Comparison of ENCODE assay signal across 9 cellular contexts in genomic region chr10:80462277-80462985, GRCh38. TPM values are rescaled to one million over a fixed set of nuclear protein-coding genes. Genes with fewer than 3 reads are reported as not detected.
DNase-seq lines count a peak whose midpoint lies in the region; ATAC-seq, FAIRE-seq and TF ChIP-seq lines count a peak whose summit lies in the region.
"Had no signal": no experiment of that assay in that cellular context is flagged by ENCODE, and none has a peak within 500 bp of the region (broad histone marks: within the 10 kb centered on the region; RNA-seq: fewer than 3 reads in every experiment).

No MANE protein-coding gene starts in this region.

- H3K79me2 ChIP-seq in SK-N-SH (ENCODE audit: insufficient read depth) (peaks cover 100% of the 10 kb centered on the region), HepG2 (ENCODE audit: insufficient read depth, low read length) (peaks cover 100% of the 10 kb centered on the region)

- peak overlapping the region; percentile 87 for H3K27ac Mint-ChIP-seq in MCF 10A (ENCODE audit: low read depth, unreplicated experiment)

- no peak for TF ChIP-seq EP300 in SK-N-SH (IDR thresholded peaks at IDR 0.05; ENCODE audit: borderline replicate concordance in 1 of 2, low read depth in 1 of 2, low read length in 1 of 2)
- TF ChIP-seq EP300 in HepG2 (IDR thresholded peaks at IDR 0.05; ENCODE audit: low read depth in 2 of 2, low read length in 2 of 2) = no peak
- TF ChIP-seq EP300 in HepG2 (CRISPR knock-in tag; IDR thresholded peaks at IDR 0.05; ENCODE audit: borderline replicate concordance) = no peak

- H3K36me3 ChIP-seq in SK-N-SH (replicated peaks in 1 of 2; ENCODE audit: control insufficient read depth in 1 of 2, insufficient read depth in 2 of 2, low read length in 1 of 2) = no peaks in the 10 kb centered on the region
- peaks cover 3 to 6% of the 10 kb centered on the region in 2 experiments; a peak in 3 of 5 replicates for H3K36me3 ChIP-seq in HepG2 (replicated peaks in 1 of 2; ENCODE audit: control insufficient read depth in 1 of 2, insufficient read depth in 2 of 2, low read length in 2 of 2)
- H3K36me3 ChIP-seq in testis (ENCODE audit: low read depth, missing control alignments) = no peaks in the 10 kb centered on the region

- in situ Hi-C loops in HepG2 (cut with HindIII; ENCODE audit: extremely low pct_ligation_motif_present, low pct_unique_long_range_greater_than_20kb) = no loop called here

- H2AFZ ChIP-seq in SK-N-SH (ENCODE audit: low read depth) (no peak overlapping the region), HepG2 (ENCODE audit: low read length) (no peak overlapping the region)

- H3K4me1 ChIP-seq in SK-N-SH (ENCODE audit: control insufficient read depth in 1 of 2, insufficient read depth in 2 of 2, low read depth in 1 of 2, low read length in 1 of 2) = peaks cover 77 to 83% of the 10 kb centered on the region in 2 experiments
- H3K4me1 ChIP-seq in HepG2 (ENCODE audit: insufficient read depth, low read length) = peaks cover 100% of the 10 kb centered on the region
- peaks cover 90% of the 10 kb centered on the region for H3K4me1 ChIP-seq in testis

- H4K20me1 ChIP-seq in SK-N-SH (ENCODE audit: insufficient read depth) = peaks cover 99% of the 10 kb centered on the region
- peaks cover 38% of the 10 kb centered on the region for H4K20me1 ChIP-seq in HepG2 (ENCODE audit: insufficient read depth, low read length)

- CTCF ChIA-PET in SK-N-SH (lab: Yijun Ruan, JAX) = interaction anchor here (1.0 to 35.3 kb wide), 6 partner anchors 16 to 200 kb away, joined by 3 to 602 read pairs (median 4); no protein-coding TSS in a partner anchor
- CTCF ChIA-PET in MCF 10A (lab: Yijun Ruan, JAX) = interaction anchor here (0.5 to 33.7 kb wide), 6 partner anchors 8 to 199 kb away, joined by 3 to 923 read pairs (median 4); no protein-coding TSS in a partner anchor
- CTCF ChIA-PET in HepG2 (lab: Yijun Ruan, JAX; ENCODE audit: low intra/inter-chr PET ratio, low total read pairs) = no interaction called here

- intact Hi-C loops in MCF 10A (cut with micrococcal nuclease) (no loop called here), HepG2 (cut with micrococcal nuclease; ENCODE audit: unreplicated experiment) (no loop called here), testis (cut with DNase I; ENCODE audit: low total_unique reads) (no loop called here)

- WGBS in SK-N-SH (ENCODE audit: low lambda C conversion rate) = 70% methylated on average over 8 of the region's 8 CpGs
- 79% methylated on average over 8 of the region's 8 CpGs for WGBS in HepG2 (ENCODE audit: low lambda C conversion rate)
- 45 to 49% methylated on average over 8 of the region's 8 CpGs for WGBS in testis, 2 donors

- H3K9me3 ChIP-seq in SK-N-SH (no peaks in the 10 kb centered on the region), HepG2 (ENCODE audit: low read length) (no peaks in the 10 kb centered on the region), testis (no peaks in the 10 kb centered on the region)

- TF ChIP-seq POLR2A in HepG2 (IDR thresholded peaks at IDR 0.05; ENCODE audit: insufficient read depth in 1 of 2, low read depth in 2 of 2, low read length in 2 of 2) (no peak), testis (IDR thresholded peaks at IDR 0.05) (no peak)

- H3K27me3 ChIP-seq in SK-N-SH (ENCODE audit: insufficient read depth) = no peaks in the 10 kb centered on the region
- no peaks in the 10 kb centered on the region for H3K27me3 ChIP-seq in HepG2 (ENCODE audit: control insufficient read depth in 1 of 2, insufficient read depth in 2 of 2, low read length in 2 of 2)
- no peaks in the 10 kb centered on the region for H3K27me3 ChIP-seq in testis

- no peaks in the 10 kb centered on the region for H3K9me3 Mint-ChIP-seq in MCF 10A (ENCODE audit: unreplicated experiment)

- H3K4me1 Mint-ChIP-seq in MCF 10A (ENCODE audit: insufficient read depth, unreplicated experiment) = peaks cover 73% of the 10 kb centered on the region

- H3K4me2 ChIP-seq in SK-N-SH (peak overlapping the region; percentile 64), HepG2 (ENCODE audit: low read depth, low read length) (no peak overlapping the region)

- peaks cover 12% of the 10 kb centered on the region for H3K36me3 Mint-ChIP-seq in MCF 10A (ENCODE audit: insufficient read depth, unreplicated experiment)

- peak overlapping the region; percentile 57 for H3K4me3 Mint-ChIP-seq in MCF 10A (ENCODE audit: unreplicated experiment)

- H3K27ac ChIP-seq in SK-N-SH (ENCODE audit: low read depth in 2 of 2, low read length in 1 of 2) (peak overlapping the region; percentile 36 to 38), HepG2 (ENCODE audit: extremely low read length, insufficient read depth, low read length) (no peak overlapping the region), testis (peak overlapping the region; percentile 12 to 86)

- no peaks in the 10 kb centered on the region for H3K9me2 ChIP-seq in SK-N-SH

- no peak for DNase-seq in SK-N-SH
- peak; percentile 76 for DNase-seq in MCF 10A (ENCODE audit: unreplicated experiment)
- no peak for DNase-seq in HepG2 (ENCODE audit: low spot score)
- DNase-seq in testis = peak; percentile 60
- DNase-seq in NK-92 (lab: John Stamatoyannopoulos, UW; ENCODE audit: unreplicated experiment) = no peak
- DNase-seq in OCI-M1 (lab: John Stamatoyannopoulos, UW) = no peak
- DNase-seq in DMS79 treated with DMSO at 0.1 percent for 48 hours (lab: John Stamatoyannopoulos, UW) = no peak

- no peak for TF ChIP-seq CTCF in SK-N-SH (IDR thresholded peaks at IDR 0.05)
- TF ChIP-seq CTCF in MCF 10A (IDR thresholded peaks at IDR 0.05; ENCODE audit: unreplicated experiment) = no peak
- TF ChIP-seq CTCF in HepG2 (CRISPR knock-in tag; IDR thresholded peaks at IDR 0.05) = no peak
- TF ChIP-seq CTCF in testis (IDR thresholded peaks at IDR 0.05) = no peak

- H3K27me3 Mint-ChIP-seq in MCF 10A (ENCODE audit: insufficient read depth, unreplicated experiment) = no peaks in the 10 kb centered on the region

- FAIRE-seq in HepG2 (lab: Jason Lieb, UNC) = no peak
- FAIRE-seq: endometrium had no signal

- H3K9ac ChIP-seq in SK-N-SH = no peak overlapping the region
- H3K9ac ChIP-seq in HepG2 (ENCODE audit: insufficient read depth, low read depth, low read length) = no peak overlapping the region

- H3K4me3 ChIP-seq in SK-N-SH (ENCODE audit: low read depth in 2 of 2, low read length in 1 of 2) = no peak overlapping the region
- H3K4me3 ChIP-seq in HepG2 (replicated peaks in 1 of 3; ENCODE audit: insufficient read depth in 1 of 3, low read depth in 2 of 3, low read length in 3 of 3) = no peak overlapping the region
- no peak overlapping the region for H3K4me3 ChIP-seq in testis

- H3F3A ChIP-seq in SK-N-SH (replicated peaks; ENCODE audit: insufficient read depth) = peaks cover 8% of the 10 kb centered on the region

- BruUV-seq in MCF 10A (replicated peaks; lab: Mats Ljungman, UMichigan) = no TSS peak
- BruUV-seq in HepG2 (replicated peaks; lab: Mats Ljungman, UMichigan) = no TSS peak

- POLR2A ChIA-PET in SK-N-SH (lab: Yijun Ruan, JAX) = no interaction called here
- POLR2A ChIA-PET in MCF 10A (lab: Yijun Ruan, JAX) = interaction anchor here (0.8 to 12.8 kb wide), 7 partner anchors 7 to 48 kb away, joined by 3 to 225 read pairs (median 6); no protein-coding TSS in a partner anchor
- POLR2A ChIA-PET in HepG2 (lab: Yijun Ruan, JAX) = interaction anchor here (0.7 to 2.9 kb wide), 6 partner anchors 9 to 55 kb away, joined by 3 to 18 read pairs (median 4); partner anchors contain the start of gene PRXL2A

- ATAC-seq in SK-N-SH treated with all-trans-retinoic acid at 6 μM for 48 hours = no peak
- no peak for ATAC-seq in HepG2

- TF ChIP-seq RAD21 in SK-N-SH (IDR thresholded peaks at IDR 0.05; ENCODE audit: low read length) (no peak), HepG2 (CRISPR knock-in tag; IDR thresholded peaks at IDR 0.05) (no peak)

RNA-seq across cellular contexts. Expression of gene TSPAN14, which starts 8.3 kb away (rescaled TPM):
- polyA plus RNA-seq in SK-N-SH (2012; rRNA removed) (44.0 and 78.1 TPM in 2 replicates), HepG2 (2011; rRNA removed) (73.8 and 80.6 TPM in 2 replicates), testis (ENCODE audit: insufficient read depth, low read depth, low replicate concordance) (59.1 TPM)
- polyA plus RNA-seq in SK-N-SH (2012; cell fraction: cytosol; rRNA removed) = 42.5 and 64.1 TPM in 2 replicates
- 57.0 and 58.9 TPM in 2 replicates for polyA plus RNA-seq in SK-N-SH (2012; cell fraction: nucleus; rRNA removed)
- total RNA-seq in MCF 10A (2022) (46.9 and 53.7 TPM in 2 replicates), HepG2 (2016; rRNA removed; fragmentation: Illumina TruSeq; extraction: Trizol) (17.4 and 24.1 TPM in 2 replicates), testis (10 to 100 TPM; 61.4 to 64.6 TPM)
- 5.0 and 6.4 TPM in 2 replicates for total RNA-seq in HepG2 (2016; cell fraction: cytosol; rRNA removed; fragmentation: Illumina TruSeq; extraction: Trizol; ENCODE audit: low read depth)
- 16.0 and 24.8 TPM in 2 replicates for total RNA-seq in HepG2 (2016; cell fraction: insoluble cytoplasmic fraction; rRNA removed; fragmentation: Illumina TruSeq; extraction: Trizol)
- 15.7 and 18.1 TPM in 2 replicates for total RNA-seq in HepG2 (2016; cell fraction: membrane; rRNA removed; fragmentation: Illumina TruSeq; extraction: Trizol)
- 28.9 and 38.5 TPM in 2 replicates for total RNA-seq in HepG2 (2016; cell fraction: nucleus; rRNA removed; fragmentation: Illumina TruSeq; extraction: Trizol)
- 66.9 and 68.7 TPM in 2 replicates for polyA plus RNA-seq in HepG2 (2011; cell fraction: cytosol; rRNA removed)
- polyA plus RNA-seq in HepG2 (2011; cell fraction: nucleus; rRNA removed) = 64.3 and 75.0 TPM in 2 replicates
- 36.4 and 39.6 TPM in 2 replicates for polyA plus RNA-seq in HepG2 (2012)
- polyA plus RNA-seq in HepG2 (2016; cell fraction: cytosol; fragmentation: Illumina TruSeq; extraction: Trizol; ENCODE audit: low read depth) = 6.7 and 7.8 TPM in 2 replicates
- 19.6 and 25.9 TPM in 2 replicates for polyA plus RNA-seq in HepG2 (2016; cell fraction: insoluble cytoplasmic fraction; fragmentation: Illumina TruSeq; extraction: Trizol; ENCODE audit: low read depth)
- 15.4 and 16.2 TPM in 2 replicates for polyA plus RNA-seq in HepG2 (2016; cell fraction: membrane; fragmentation: Illumina TruSeq; extraction: Trizol; ENCODE audit: low read depth)
- 59.1 and 62.2 TPM in 2 replicates for polyA plus RNA-seq in HepG2 (2016; cell fraction: nucleus; fragmentation: Illumina TruSeq; extraction: Trizol; ENCODE audit: insufficient read depth, low read depth)
- polyA minus RNA-seq in HepG2 (2011; rRNA and poly(A)+ RNA removed; ENCODE audit: low replicate concordance) = 22.0 and 139 TPM in 2 replicates
- 48.1 and 54.0 TPM in 2 replicates for polyA minus RNA-seq in HepG2 (2011; cell fraction: cytosol; rRNA and poly(A)+ RNA removed)
- 39.9 and 48.0 TPM in 2 replicates for polyA minus RNA-seq in HepG2 (2011; cell fraction: nucleus; rRNA and poly(A)+ RNA removed)

RNA-seq across cellular contexts. Expression of gene PRXL2A, which starts 54.1 kb away (rescaled TPM):
- 14.0 and 15.6 TPM in 2 replicates for polyA plus RNA-seq in SK-N-SH (2012; rRNA removed)
- 23.3 and 26.8 TPM in 2 replicates for polyA plus RNA-seq in SK-N-SH (2012; cell fraction: cytosol; rRNA removed)
- 4.5 and 4.6 TPM in 2 replicates for polyA plus RNA-seq in SK-N-SH (2012; cell fraction: nucleus; rRNA removed)
- 6.0 and 6.7 TPM in 2 replicates for total RNA-seq in MCF 10A (2022)
- 57.4 and 79.9 TPM in 2 replicates for total RNA-seq in HepG2 (2016; rRNA removed; fragmentation: Illumina TruSeq; extraction: Trizol)
- 61.0 and 61.6 TPM in 2 replicates for total RNA-seq in HepG2 (2016; cell fraction: cytosol; rRNA removed; fragmentation: Illumina TruSeq; extraction: Trizol; ENCODE audit: low read depth)
- total RNA-seq in HepG2 (2016; cell fraction: insoluble cytoplasmic fraction; rRNA removed; fragmentation: Illumina TruSeq; extraction: Trizol) = 60.4 and 81.6 TPM in 2 replicates
- total RNA-seq in HepG2 (2016; cell fraction: membrane; rRNA removed; fragmentation: Illumina TruSeq; extraction: Trizol) = 103 and 106 TPM in 2 replicates
- 46.3 and 54.0 TPM in 2 replicates for total RNA-seq in HepG2 (2016; cell fraction: nucleus; rRNA removed; fragmentation: Illumina TruSeq; extraction: Trizol)
- polyA plus RNA-seq in HepG2 (2011; rRNA removed) = 43.9 and 44.0 TPM in 2 replicates
- polyA plus RNA-seq in HepG2 (2011; cell fraction: cytosol; rRNA removed) = 30.6 and 48.5 TPM in 2 replicates
- 9.3 and 15.2 TPM in 2 replicates for polyA plus RNA-seq in HepG2 (2011; cell fraction: nucleus; rRNA removed)
- 75.8 and 86.2 TPM in 2 replicates for polyA plus RNA-seq in HepG2 (2012)
- 96.8 and 103 TPM in 2 replicates for polyA plus RNA-seq in HepG2 (2016; cell fraction: cytosol; fragmentation: Illumina TruSeq; extraction: Trizol; ENCODE audit: low read depth)
- 78.0 and 79.1 TPM in 2 replicates for polyA plus RNA-seq in HepG2 (2016; cell fraction: insoluble cytoplasmic fraction; fragmentation: Illumina TruSeq; extraction: Trizol; ENCODE audit: low read depth)
- 115 and 119 TPM in 2 replicates for polyA plus RNA-seq in HepG2 (2016; cell fraction: membrane; fragmentation: Illumina TruSeq; extraction: Trizol; ENCODE audit: low read depth)
- polyA plus RNA-seq in HepG2 (2016; cell fraction: nucleus; fragmentation: Illumina TruSeq; extraction: Trizol; ENCODE audit: insufficient read depth, low read depth) = 101 and 103 TPM in 2 replicates
- polyA minus RNA-seq in HepG2 (2011; rRNA and poly(A)+ RNA removed; ENCODE audit: low replicate concordance) = 10.9 and 11.9 TPM in 2 replicates
- polyA minus RNA-seq in HepG2 (2011; cell fraction: cytosol; rRNA and poly(A)+ RNA removed) = 18.7 and 25.3 TPM in 2 replicates
- polyA minus RNA-seq in HepG2 (2011; cell fraction: nucleus; rRNA and poly(A)+ RNA removed) = 10.4 and 12.6 TPM in 2 replicates
- total RNA-seq in testis = 100 to 1,000 TPM; 102 to 104 TPM
- 106 TPM for polyA plus RNA-seq in testis (ENCODE audit: insufficient read depth, low read depth, low replicate concordance)

Comparison
In these comparisons a context has a peak if more than half of its experiments do, and no peak if none do; other contexts are left out.
1. DNase-seq: peak in MCF 10A (single experiment) and testis (single experiment); none in SK-N-SH (single experiment), HepG2 (single experiment), NK-92 (single experiment), OCI-M1 (single experiment) and DMS79 treated with DMSO at 0.1 percent for 48 hours (single experiment).